ENCODE assay signal across 22 cellular contexts in the genomic region with DNA sequence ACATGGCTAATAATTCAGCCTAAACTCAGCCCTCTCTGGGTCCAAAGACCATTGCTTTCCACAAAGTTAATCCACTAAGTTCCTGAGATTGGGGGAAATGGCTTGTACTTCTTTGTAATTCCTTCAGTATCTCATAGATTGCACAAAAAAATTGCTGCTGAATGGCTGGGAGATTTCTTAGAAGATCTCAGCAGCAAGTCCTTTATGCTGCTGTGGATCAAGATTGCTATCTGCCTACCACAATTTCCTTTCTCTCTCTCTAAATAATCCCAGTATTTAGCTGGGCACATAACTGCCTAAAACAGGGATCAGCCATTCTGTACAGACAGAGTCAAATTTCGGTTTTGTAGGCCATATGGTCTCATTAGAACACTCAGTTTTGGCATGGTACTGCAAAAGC.
"Had no signal": no experiment of that assay in that cellular context is flagged by ENCODE, and none has a peak within 500 bp of the region (broad histone marks: within the 10 kb centered on the region; RNA-seq: fewer than 3 reads in every experiment).

No MANE protein-coding gene starts in this region.

- DNase-seq: cortex of kidney; dorsolateral prefrontal cortex; effector memory CD4-positive, alpha-beta T cell; foreskin fibroblast; glutamatergic neuron; islet precursor cell; mammary epithelial cell; naive thymus-derived CD4-positive, alpha-beta T cell; nephron progenitor cell; psoas muscle; retina; right lobe of liver; stimulated activated CD4-positive, alpha-beta T cell treated with anti-CD3 and anti-CD28 coated beads, Interleukin-2, amount 100 ng/mL, for 24 hours; stimulated activated CD4-positive, alpha-beta T cell treated with anti-CD3 and anti-CD28 coated beads, Interleukin-4, amount 100 ng/mL, for 4 hours; stimulated activated naive B cell treated with anti-CD40 and anti-IgM and Interleukin-4, amounts not matched to agents 10 μg/mL and 1 μg/mL and 100 μg/mL, for 72 hours; stomach; substantia nigra; transverse colon had no signal

- H3K4me3 ChIP-seq: dorsolateral prefrontal cortex, esophagus muscularis mucosa, gastroesophageal sphincter, psoas muscle, right lobe of liver, stomach, thoracic aorta, transverse colon had no signal

- ATAC-seq: gastroesophageal sphincter; left lobe of liver; naive thymus-derived CD4-positive, alpha-beta T cell; psoas muscle; right lobe of liver; stimulated activated naive B cell treated with anti-CD40 and anti-IgM and Interleukin-4, amounts not matched to agents 10 μg/mL and 1 μg/mL and 100 μg/mL, for 72 hours had no signal
